Comparison of ENCODE assay signal across 10 cellular contexts in genomic region chr17:80781188-80781577, GRCh38.
DNase-seq lines count a peak whose midpoint lies in the region; ATAC-seq and TF ChIP-seq lines count a peak whose summit lies in the region.
"Had no signal": no experiment of that assay in that cellular context is flagged by ENCODE, and none has a peak within 500 bp of the region (broad histone marks: within the 10 kb centered on the region; RNA-seq: fewer than 3 reads in every experiment).

No MANE protein-coding gene starts in this region.

- no CpG with 5 or more reads among the region's 10 CpGs for WGBS in neuronal stem cell (ENCODE audit: extremely low coverage in 2 of 2, insufficient read length in 2 of 2, insufficient replicate concordance in 1 of 2), 2 donors

- peaks cover 41% of the 10 kb centered on the region for H3K4me1 Mint-ChIP-seq in WTC11

- H3K4me3 ChIP-seq in GM06990 (replicated peaks; ENCODE audit: low read depth, low read length) (peak overlapping the region; percentile 19; the same call in 1 of the 2 replicates), neuronal stem cell (ENCODE audit: low read length in 2 of 2) (no peak overlapping the region)
- H3K4me3 ChIP-seq: adrenal gland had no signal

- no peak overlapping the region for H3K4me3 Mint-ChIP-seq in WTC11

- H4K91ac ChIP-seq in neuronal stem cell (ENCODE audit: low read depth, low read length, poor library complexity): no peak overlapping the region

- no peak overlapping the region for H3K14ac ChIP-seq in neuronal stem cell (ENCODE audit: low read length)

- H3K27me3 ChIP-seq in GM06990 (replicated peaks; ENCODE audit: control insufficient read depth, insufficient read depth, low read length): no peaks in the 10 kb centered on the region
- H3K27me3 ChIP-seq in neuronal stem cell (ENCODE audit: control insufficient read depth in 3 of 3, insufficient read depth in 3 of 3, low read depth in 1 of 3, low read length in 3 of 3): no peaks in the 10 kb centered on the region
- H3K27me3 ChIP-seq: adrenal gland had no signal

- H3K9me3 ChIP-seq in neuronal stem cell (replicated peaks in 1 of 2; ENCODE audit: control insufficient read depth in 2 of 2, insufficient read depth in 1 of 2, low read depth in 1 of 2, low read length in 2 of 2): no peaks in the 10 kb centered on the region
- H3K9me3 ChIP-seq: adrenal gland had no signal

- no peak for TF ChIP-seq CTCF in GM06990 (IDR thresholded peaks at IDR 0.05; ENCODE audit: insufficient read depth, low read length, poor library complexity, severe bottlenecking)
- no peak for TF ChIP-seq CTCF in WTC11 (IDR thresholded peaks at IDR 0.05)

- no peak overlapping the region for H2BK12ac ChIP-seq in neuronal stem cell (ENCODE audit: low read length)

- peaks cover 8 to 13% of the 10 kb centered on the region in 2 donors for H3K4me1 ChIP-seq in neuronal stem cell (ENCODE audit: control insufficient read depth in 2 of 2, insufficient read depth in 1 of 2, low read depth in 1 of 2, low read length in 2 of 2)

- no peak overlapping the region for H3K23ac ChIP-seq in neuronal stem cell (ENCODE audit: low read depth, low read length, poor library complexity)

- H4K8ac ChIP-seq in neuronal stem cell (ENCODE audit: low read depth, low read length): no peak overlapping the region

- H3K36me3 Mint-ChIP-seq in WTC11: peaks cover 4% of the 10 kb centered on the region

- H3K9me3 Mint-ChIP-seq in WTC11: no peaks in the 10 kb centered on the region

- H2AK5ac ChIP-seq in neuronal stem cell (ENCODE audit: low read depth, low read length): no peak overlapping the region

- no peaks in the 10 kb centered on the region; the same call in 1 of the 2 replicates for H3K36me3 ChIP-seq in GM06990 (ENCODE audit: control insufficient read depth, insufficient read depth, low read length)
- H3K36me3 ChIP-seq in neuronal stem cell (replicated peaks in 1 of 2; ENCODE audit: control insufficient read depth in 2 of 2, insufficient read depth in 2 of 2, low read length in 2 of 2): peaks cover 0 to 5% of the 10 kb centered on the region in 2 donors
- H3K36me3 ChIP-seq: adrenal gland had no signal

- no peak overlapping the region for H3K4me2 ChIP-seq in neuronal stem cell (ENCODE audit: insufficient read depth, low read length, poor library complexity, severe bottlenecking)

- no peak overlapping the region for H2BK5ac ChIP-seq in neuronal stem cell (ENCODE audit: low read length)

- H3K27ac ChIP-seq in neuronal stem cell (replicated peaks; ENCODE audit: low read length): no peak overlapping the region

- peak overlapping the region; percentile 81 for H3K27ac Mint-ChIP-seq in WTC11

- peak; percentile 77 to 87 for DNase-seq in AML-193 (lab: John Stamatoyannopoulos, UW)
- no peak for DNase-seq in GM06990 (ENCODE audit: extremely low read depth, insufficient read length)
- no peak for DNase-seq in WTC11 (ENCODE audit: low spot score)
- peak; percentile 30 for DNase-seq in medulla oblongata (ENCODE audit: extremely low spot score)
- DNase-seq in NCI-H1694 (lab: John Stamatoyannopoulos, UW): no peak
- DNase-seq in neuronal stem cell (ENCODE audit: low spot score): no peak
- DNase-seq in H4 (ENCODE audit: low spot score): no peak
- DNase-seq: T-helper 9 cell had no signal

- no peaks in the 10 kb centered on the region for H3K79me1 ChIP-seq in neuronal stem cell (ENCODE audit: low read depth, low read length)

- CTCF ChIA-PET in WTC11 (lab: Charles Lee): interaction anchor here (0.9 kb wide), 1 partner anchor 118 kb away, joined by 3 read pairs; no protein-coding TSS in a partner anchor

- no peak overlapping the region for H3K4ac ChIP-seq in neuronal stem cell (ENCODE audit: low read length)

- H3K9ac ChIP-seq in neuronal stem cell (ENCODE audit: low read depth, low read length, poor library complexity): no peak overlapping the region

- no peak overlapping the region for H2AFZ ChIP-seq in neuronal stem cell (ENCODE audit: low read length)

- no peak overlapping the region for H2BK120ac ChIP-seq in neuronal stem cell (ENCODE audit: low read depth, low read length)

- POLR2A ChIA-PET in WTC11 (lab: Charles Lee): no interaction called here

- H3K27me3 Mint-ChIP-seq in WTC11 (ENCODE audit: low read depth): no peaks in the 10 kb centered on the region

- no peak overlapping the region for H2BK15ac ChIP-seq in neuronal stem cell (ENCODE audit: low read length)

- ATAC-seq in WTC11: no peak
- no peak for ATAC-seq in GM18519 (IDR thresholded peaks at IDR 0.05; ENCODE audit: low FRiP score, unreplicated experiment)

- no peak overlapping the region for H3K18ac ChIP-seq in neuronal stem cell (ENCODE audit: low read length)

TF ChIP-seq in WTC11, 78 proteins besides CTCF, POLR2A, EP300 and RAD21 (continues in another document):
- TF ChIP-seq HMGA2 (CRISPR knock-in tag; IDR thresholded peaks at IDR 0.05) (no peak), NR1H2 (CRISPR knock-in tag; IDR thresholded peaks at IDR 0.05) (no peak), FOXJ3 (CRISPR knock-in tag; IDR thresholded peaks at IDR 0.05; ENCODE audit: borderline replicate concordance) (no peak), ZNF138 (CRISPR knock-in tag; conservative IDR thresholded peaks at IDR 0.05) (no peak), ZNF232 (CRISPR knock-in tag; IDR thresholded peaks at IDR 0.05) (no peak), CBFB (CRISPR knock-in tag; IDR thresholded peaks at IDR 0.05; ENCODE audit: low read depth) (no peak), ZBTB43 (CRISPR knock-in tag; IDR thresholded peaks at IDR 0.05) (no peak), CREB1 (CRISPR knock-in tag; IDR thresholded peaks at IDR 0.05) (no peak), MLX (CRISPR knock-in tag; IDR thresholded peaks at IDR 0.05) (no peak), ARID4B (CRISPR knock-in tag; IDR thresholded peaks at IDR 0.05; ENCODE audit: borderline replicate concordance) (no peak), TCF7 (CRISPR knock-in tag; IDR thresholded peaks at IDR 0.05; ENCODE audit: low read depth) (no peak), FOXP4 (CRISPR knock-in tag; IDR thresholded peaks at IDR 0.05) (no peak), ZNF423 (CRISPR knock-in tag; IDR thresholded peaks at IDR 0.05) (no peak)

Comparison
In these comparisons a context has a peak if more than half of its experiments do, and no peak if none do; other contexts are left out.
1. DNase-seq: peak in AML-193 (2 of 2) and medulla oblongata (single experiment); none in GM06990 (single experiment), WTC11 (single experiment), NCI-H1694 (single experiment), neuronal stem cell (single experiment) and H4 (single experiment).